8 cellular contexts compared by ENCODE assay signal in genomic region chr19:17488593-17489391, GRCh38.
A peak's percentile ranks its signal among the peaks of the same experiment; 100 is the strongest.
DNase-seq lines count a peak whose midpoint lies in the region; ATAC-seq and TF ChIP-seq lines count a peak whose summit lies in the region.

No MANE protein-coding gene starts in this region.

- ATAC-seq in SK-N-SH treated with all-trans-retinoic acid at 6 μM for 48 hours (peak; percentile 67), HG03175 (IDR thresholded peaks at IDR 0.05; ENCODE audit: unreplicated experiment) (no peak)

- no peaks in the 10 kb centered on the region for H3K9me3 Mint-ChIP-seq in activated naive CD4-positive, alpha-beta T cell treated with anti-CD3 and anti-CD28 coated beads, Interleukin-2, amount 50 U/mL, for 24 hours

- peaks cover 40% of the 10 kb centered on the region for H3K4me1 Mint-ChIP-seq in activated naive CD4-positive, alpha-beta T cell treated with anti-CD3 and anti-CD28 coated beads, Interleukin-2, amount 50 U/mL, for 24 hours

- peak; percentile 64 for DNase-seq in NCI-H1436 (lab: John Stamatoyannopoulos, UW)
- DNase-seq in NCI-H1436 treated with DMSO at 0.1 percent for 48 hours (lab: John Stamatoyannopoulos, UW), result no peak
- DNase-seq in iris pigment epithelial cell (ENCODE audit: low read depth), result peak; percentile 54
- DNase-seq in stimulated activated CD4-positive, alpha-beta T cell treated with anti-CD3 and anti-CD28 coated beads, TNF-alpha, amount 100 ng/mL, for 1 hour (ENCODE audit: low read depth in 3 of 3, low spot score in 1 of 3), result peak; percentile 26 to 67 (median 27)
- no peak for DNase-seq in NCI-H2107 (lab: John Stamatoyannopoulos, UW)

- peak overlapping the region; percentile 85 for H3K27ac Mint-ChIP-seq in activated naive CD4-positive, alpha-beta T cell treated with anti-CD3 and anti-CD28 coated beads, Interleukin-2, amount 50 U/mL, for 24 hours

- peak overlapping the region; percentile 55 for H3K4me3 Mint-ChIP-seq in activated naive CD4-positive, alpha-beta T cell treated with anti-CD3 and anti-CD28 coated beads, Interleukin-2, amount 50 U/mL, for 24 hours

- H3K27me3 Mint-ChIP-seq in activated naive CD4-positive, alpha-beta T cell treated with anti-CD3 and anti-CD28 coated beads, Interleukin-2, amount 50 U/mL, for 24 hours, result no peaks in the 10 kb centered on the region

- H3K36me3 Mint-ChIP-seq in activated naive CD4-positive, alpha-beta T cell treated with anti-CD3 and anti-CD28 coated beads, Interleukin-2, amount 50 U/mL, for 24 hours, result no peaks in the 10 kb centered on the region

TF ChIP-seq in SK-N-SH treated with all-trans-retinoic acid at 6 μM for 48 hours, 23 proteins besides CTCF, POLR2A, EP300 and RAD21:
- TF ChIP-seq ZNF70 (CRISPR knock-in tag; IDR thresholded peaks at IDR 0.05) (no peak), OSR1 (CRISPR knock-in tag; IDR thresholded peaks at IDR 0.05) (no peak), ESRRG (CRISPR knock-in tag; IDR thresholded peaks at IDR 0.05) (no peak), GLIS3 (CRISPR knock-in tag; IDR thresholded peaks at IDR 0.05) (no peak), TOX (CRISPR knock-in tag; IDR thresholded peaks at IDR 0.05; ENCODE audit: borderline replicate concordance) (no peak), ZFP3 (CRISPR knock-in tag; IDR thresholded peaks at IDR 0.05) (no peak), RARB (CRISPR knock-in tag; IDR thresholded peaks at IDR 0.05) (no peak), CSDC2 (CRISPR knock-in tag; IDR thresholded peaks at IDR 0.05) (no peak), SNAI2 (CRISPR knock-in tag; IDR thresholded peaks at IDR 0.05) (no peak), TCF4 (CRISPR knock-in tag; IDR thresholded peaks at IDR 0.05; ENCODE audit: borderline replicate concordance) (no peak), PPARA (CRISPR knock-in tag; IDR thresholded peaks at IDR 0.05; ENCODE audit: borderline replicate concordance) (no peak), ISL1 (CRISPR knock-in tag; IDR thresholded peaks at IDR 0.05) (no peak), TSHZ2 (CRISPR knock-in tag; IDR thresholded peaks at IDR 0.05) (no peak), ZNF8 (CRISPR knock-in tag; IDR thresholded peaks at IDR 0.05) (no peak), ZNF565 (CRISPR knock-in tag; conservative IDR thresholded peaks at IDR 0.05; ENCODE audit: low read depth) (no peak)

Comparison
In these comparisons a context has a peak if more than half of its experiments do, and no peak if none do; other contexts are left out.
1. DNase-seq: peak in NCI-H1436 (single experiment), iris pigment epithelial cell (single experiment) and stimulated activated CD4-positive, alpha-beta T cell treated with anti-CD3 and anti-CD28 coated beads, TNF-alpha, amount 100 ng/mL, for 1 hour (3 of 3); none in NCI-H1436 treated with DMSO at 0.1 percent for 48 hours (single experiment) and NCI-H2107 (single experiment).